ENCODE assay signal across 15 cellular contexts in the genomic region with DNA sequence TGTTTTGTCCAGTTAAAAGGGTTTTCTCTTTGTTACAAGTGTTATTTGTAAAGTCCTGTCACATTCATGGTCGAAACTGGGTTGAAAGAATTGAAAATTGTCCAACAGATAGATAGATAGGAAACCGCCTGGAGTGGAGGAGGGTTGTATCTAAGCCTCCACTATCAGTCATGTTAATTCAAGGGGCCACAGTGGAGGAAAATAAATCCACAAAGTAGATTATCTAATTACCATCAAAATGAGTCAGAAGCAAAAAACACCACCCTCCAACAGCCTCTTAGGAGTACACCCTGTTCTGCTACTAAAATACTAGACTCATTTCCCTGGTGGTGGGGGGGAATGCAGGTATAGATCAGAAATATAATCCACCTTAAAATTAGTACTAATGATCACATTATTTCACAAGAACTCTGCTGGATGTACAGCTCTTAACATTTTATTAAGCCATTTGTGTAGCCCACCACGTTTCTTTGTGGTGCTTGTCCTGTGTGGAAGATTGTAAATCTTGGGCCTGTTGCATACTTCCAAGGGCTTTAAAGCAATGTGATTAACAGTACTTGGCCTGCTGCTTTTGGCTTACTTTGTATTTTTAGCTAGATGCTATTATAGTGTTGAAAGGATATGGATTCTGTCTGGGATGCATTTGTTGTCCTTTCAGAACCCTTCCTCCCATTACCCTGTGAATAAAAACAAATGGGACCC. TPM values are rescaled to one million over a fixed set of nuclear protein-coding genes. Genes with fewer than 3 reads are reported as not detected.
A peak's percentile ranks its signal among the peaks of the same experiment; 100 is the strongest.
DNase-seq lines count a peak whose midpoint lies in the region; ATAC-seq and TF ChIP-seq lines count a peak whose summit lies in the region.
"Had no signal": no experiment of that assay in that cellular context is flagged by ENCODE, and none has a peak within 500 bp of the region (broad histone marks: within the 10 kb centered on the region; RNA-seq: fewer than 3 reads in every experiment).

No MANE protein-coding gene starts in this region.

- H2AK9ac ChIP-seq in IMR-90 (replicated peaks; ENCODE audit: low read depth, low read length, poor library complexity): no peak overlapping the region

- H2AK5ac ChIP-seq in IMR-90 (ENCODE audit: low read depth, low read length): no peak overlapping the region

- H3K27me3 ChIP-seq in GM23338 (ENCODE audit: insufficient read depth): no peaks in the 10 kb centered on the region
- H3K27me3 ChIP-seq in IMR-90 (ENCODE audit: control insufficient read depth, insufficient read depth, low read length): no peaks in the 10 kb centered on the region
- no peaks in the 10 kb centered on the region for H3K27me3 ChIP-seq in osteoblast (ENCODE audit: insufficient read depth, low read length)
- H3K27me3 ChIP-seq: colonic mucosa, testis had no signal

- ATAC-seq in GM23338 (no peak), IMR-90 (ENCODE audit: low read depth) (no peak)
- ATAC-seq: naive thymus-derived CD8-positive, alpha-beta T cell; PC-3 had no signal

- no peaks in the 10 kb centered on the region for H3K9me2 ChIP-seq in GM23338 (ENCODE audit: insufficient read depth)

- intact Hi-C loops in IMR-90 (cut with micrococcal nuclease): no loop called here

- H3K9ac ChIP-seq in IMR-90 (ENCODE audit: low read depth, low read length): no peak overlapping the region

- H3K27me3 Mint-ChIP-seq in GM23338 (ENCODE audit: insufficient read depth, low read depth, poor library complexity): peaks cover 5% of the 10 kb centered on the region
- no peaks in the 10 kb centered on the region for H3K27me3 Mint-ChIP-seq in activated naive CD8-positive, alpha-beta T cell treated with anti-CD3 and anti-CD28 coated beads for 36 hours
- H3K27me3 Mint-ChIP-seq: naive thymus-derived CD8-positive, alpha-beta T cell had no signal

- no peaks in the 10 kb centered on the region for H3K9me3 Mint-ChIP-seq in GM23338
- H3K9me3 Mint-ChIP-seq in activated naive CD8-positive, alpha-beta T cell treated with anti-CD3 and anti-CD28 coated beads for 36 hours: no peaks in the 10 kb centered on the region
- H3K9me3 Mint-ChIP-seq: naive thymus-derived CD8-positive, alpha-beta T cell had no signal

- peaks cover 5% of the 10 kb centered on the region; the same call in 1 of the 2 replicates for H3K9me1 ChIP-seq in IMR-90 (ENCODE audit: insufficient read depth, low read length)

- H3K27ac Mint-ChIP-seq in GM23338: peak overlapping the region; percentile 84
- H3K27ac Mint-ChIP-seq in activated naive CD8-positive, alpha-beta T cell treated with anti-CD3 and anti-CD28 coated beads for 36 hours: peak overlapping the region; percentile 25

- H3K79me2 ChIP-seq in GM23338 (replicated peaks; ENCODE audit: insufficient read depth): no peaks in the 10 kb centered on the region
- no peaks in the 10 kb centered on the region for H3K79me2 ChIP-seq in osteoblast (ENCODE audit: insufficient read depth, low read length)

- no peak overlapping the region for H4K91ac ChIP-seq in IMR-90 (ENCODE audit: insufficient read depth, low read depth, low read length)

- peaks cover 26% of the 10 kb centered on the region; the same call in 1 of the 2 replicates for H3K4me1 ChIP-seq in GM23338 (ENCODE audit: insufficient read depth)
- H3K4me1 ChIP-seq in IMR-90 (ENCODE audit: control insufficient read depth, insufficient read depth, low read length): peaks cover 11% of the 10 kb centered on the region
- peaks cover 34% of the 10 kb centered on the region for H3K4me1 ChIP-seq in osteoblast (ENCODE audit: insufficient read depth, low read length)
- H3K4me1 ChIP-seq: colonic mucosa, testis had no signal

- no peak overlapping the region for H3K23ac ChIP-seq in IMR-90 (ENCODE audit: low read depth, low read length)

- H2BK120ac ChIP-seq in IMR-90 (ENCODE audit: low read depth, low read length): no peak overlapping the region

- CTCF ChIA-PET in IMR-90 (lab: Yijun Ruan, JAX): no interaction called here

- H3F3A ChIP-seq in GM23338 (replicated peaks; ENCODE audit: low read depth): 0 out of 2 replicates have a peak, but pooled peaks cover 4% of the 10 kb centered on the region

- no peak overlapping the region for H3K18ac ChIP-seq in IMR-90 (ENCODE audit: low read depth, low read length)

- TF ChIP-seq CTCF in GM23338 (conservative IDR thresholded peaks at IDR 0.05; ENCODE audit: low read depth in 2 of 2) (no peak), IMR-90 (conservative IDR thresholded peaks at IDR 0.05; ENCODE audit: low read depth, low read length) (no peak), osteoblast (IDR thresholded peaks at IDR 0.05; ENCODE audit: extremely low read depth, low read depth, low read length) (no peak)

- TF ChIP-seq RAD21 in IMR-90 (IDR thresholded peaks at IDR 0.05; ENCODE audit: low read length): no peak

- in situ Hi-C loops in IMR-90 (cut with MboI; ENCODE audit: low sequenced_read_pairs): loop anchor here (25.0 kb wide), 1 partner anchor 844 kb away; no protein-coding TSS in a partner anchor

- no peaks in the 10 kb centered on the region for H3K9me3 ChIP-seq in IMR-90 (ENCODE audit: control insufficient read depth, insufficient read depth, low read length)
- H3K9me3 ChIP-seq in osteoblast (ENCODE audit: low read depth, low read length): no peaks in the 10 kb centered on the region
- H3K9me3 ChIP-seq: colonic mucosa, testis had no signal

- H2BK5ac ChIP-seq in IMR-90 (ENCODE audit: low read depth, low read length, poor library complexity, severe bottlenecking): no peak overlapping the region

- no peak overlapping the region for H4K5ac ChIP-seq in IMR-90 (ENCODE audit: low read depth, low read length)

- H3K36me3 Mint-ChIP-seq in GM23338 (ENCODE audit: low read depth): peaks cover 80% of the 10 kb centered on the region
- peaks cover 4% of the 10 kb centered on the region for H3K36me3 Mint-ChIP-seq in activated naive CD8-positive, alpha-beta T cell treated with anti-CD3 and anti-CD28 coated beads for 36 hours

- WGBS in IMR-90 (ENCODE audit: extremely low coverage in 2 of 2, insufficient read length in 1 of 2), 2 experiments: no CpG with 5 or more reads among the region's 3 CpGs

- DNase-seq in GM23338 (ENCODE audit: low spot score) (no peak), IMR-90 (no peak), osteoblast (ENCODE audit: insufficient read length, low spot score, missing footprints) (no peak), SKM-1 (lab: John Stamatoyannopoulos, UW; ENCODE audit: unreplicated experiment) (no peak), NAMALWA (ENCODE audit: low spot score) (no peak), anterior cingulate cortex (lab: John Stamatoyannopoulos, UW) (no peak)
- DNase-seq in activated naive CD8-positive, alpha-beta T cell treated with anti-CD3 and anti-CD28 coated beads for 36 hours: no peak
- no peak for DNase-seq in effector CD4-positive, alpha-beta T cell
- DNase-seq: colonic mucosa; glutamatergic neuron; naive thymus-derived CD8-positive, alpha-beta T cell; NCI-H187 treated with DMSO at 0.1 percent for 48 hours; NCI-H510A treated with DMSO at 0.1 percent for 48 hours; PC-3; testis had no signal

- H3K27ac ChIP-seq in GM23338 (ENCODE audit: low read depth) (peak overlapping the region; percentile 74), IMR-90 (ENCODE audit: insufficient read depth, low read length) (no peak overlapping the region), osteoblast (ENCODE audit: low read depth, low read length) (peak overlapping the region; percentile 69)
- H3K27ac ChIP-seq: colonic mucosa, testis had no signal

- no peaks in the 10 kb centered on the region; the same call in 1 of the 2 replicates for H4K20me1 ChIP-seq in GM23338 (replicated peaks; ENCODE audit: insufficient read depth)
- H4K20me1 ChIP-seq in IMR-90 (ENCODE audit: insufficient read depth, low read length): no peaks in the 10 kb centered on the region
- peaks cover 4% of the 10 kb centered on the region for H4K20me1 ChIP-seq in osteoblast (ENCODE audit: insufficient read depth, low read length)

- H3K4ac ChIP-seq in IMR-90 (ENCODE audit: low read depth, low read length): no peak overlapping the region

- H3K14ac ChIP-seq in IMR-90 (replicated peaks; ENCODE audit: low read depth, low read length): no peak overlapping the region

- peaks cover 10% of the 10 kb centered on the region for H3K36me3 ChIP-seq in GM23338 (ENCODE audit: insufficient read depth)
- peaks cover 25% of the 10 kb centered on the region for H3K36me3 ChIP-seq in IMR-90 (ENCODE audit: control insufficient read depth, insufficient read depth, low read length)
- H3K36me3 ChIP-seq in osteoblast (ENCODE audit: insufficient read depth, low read length): peaks cover 50% of the 10 kb centered on the region
- H3K36me3 ChIP-seq: colonic mucosa had no signal

- H3K79me1 ChIP-seq in IMR-90 (ENCODE audit: low read depth in 1 of 2, low read length in 2 of 2): peaks cover 2 to 7% of the 10 kb centered on the region in 2 experiments; a peak in 2 of 4 replicates

- no peak overlapping the region for H2BK20ac ChIP-seq in IMR-90 (ENCODE audit: low read depth, low read length)

- H3K4me1 Mint-ChIP-seq in GM23338: peaks cover 33% of the 10 kb centered on the region
- H3K4me1 Mint-ChIP-seq in activated naive CD8-positive, alpha-beta T cell treated with anti-CD3 and anti-CD28 coated beads for 36 hours: peaks cover 5% of the 10 kb centered on the region

- H3K4me2 ChIP-seq in GM23338 (peak overlapping the region; percentile 41), IMR-90 (ENCODE audit: low read depth, low read length) (no peak overlapping the region), osteoblast (ENCODE audit: insufficient read depth, low read length) (peak overlapping the region; percentile 9)

- H2AFZ ChIP-seq in GM23338 (no peak overlapping the region), IMR-90 (replicated peaks; ENCODE audit: low read length, poor library complexity) (no peak overlapping the region), osteoblast (ENCODE audit: low read length) (no peak overlapping the region)

- no peak overlapping the region for H4K8ac ChIP-seq in IMR-90 (ENCODE audit: low read depth in 2 of 2, low read length in 2 of 2)

- H3K4me3 ChIP-seq in GM23338 (no peak overlapping the region), IMR-90 (ENCODE audit: insufficient read depth, low read depth, low read length) (no peak overlapping the region), osteoblast (ENCODE audit: insufficient read depth, low read length) (no peak overlapping the region)
- H3K4me3 ChIP-seq: colonic mucosa, testis had no signal

- peak overlapping the region; percentile 40; the same call in 2 of the 3 replicates for H3K4me3 Mint-ChIP-seq in GM23338
- H3K4me3 Mint-ChIP-seq in activated naive CD8-positive, alpha-beta T cell treated with anti-CD3 and anti-CD28 coated beads for 36 hours: no peak overlapping the region
- H3K4me3 Mint-ChIP-seq: naive thymus-derived CD8-positive, alpha-beta T cell had no signal

- H2BK15ac ChIP-seq in IMR-90 (ENCODE audit: low read depth, low read length): no peak overlapping the region

- TF ChIP-seq POLR2A in IMR-90 (IDR thresholded peaks at IDR 0.05; ENCODE audit: low read depth, low read length): no peak

- POLR2A ChIA-PET in IMR-90 (lab: Charles Lee; ENCODE audit: unreplicated experiment): no interaction called here

- no peak overlapping the region for H3K56ac ChIP-seq in IMR-90 (ENCODE audit: extremely low read depth, insufficient read depth, low read length)

- dilution Hi-C loops in IMR-90 (cut with HindIII; ENCODE audit: low sequenced_read_pairs, unreplicated experiment): no loop called here

- BruUV-seq in IMR-90 (replicated peaks; lab: Mats Ljungman, UMichigan): TSS peak; percentile 68

RNA-seq across cellular contexts. Expression of a gene that starts 26.8 kb away (rescaled TPM):
- total RNA-seq in GM23338 (2014; rRNA removed; shearing (Covaris generic)): 110 and 111 TPM in 2 replicates
- polyA plus RNA-seq in GM23338 (2016; fragmentation: Nextera tagmentation; extraction: Ambion mirVana): 166 and 167 TPM in 2 replicates
- 132 and 147 TPM in 2 replicates for total RNA-seq in IMR-90 (2012; rRNA removed)
- 116 and 149 TPM in 2 replicates for polyA plus RNA-seq in IMR-90 (2012; rRNA removed)
- 44.7 and 152 TPM in 2 replicates for polyA plus RNA-seq in IMR-90 (2012; cell fraction: cytosol; rRNA removed)
- 23.9 and 112 TPM in 2 replicates for polyA plus RNA-seq in IMR-90 (2012; cell fraction: nucleus; rRNA removed; ENCODE audit: low replicate concordance)
- 100 to 1,000 TPM; 192 TPM for total RNA-seq in activated naive CD8-positive, alpha-beta T cell treated with anti-CD3 and anti-CD28 coated beads for 36 hours
- total RNA-seq in osteoblast: 69.8 and 87.5 TPM in 2 replicates

RNA-seq across cellular contexts. Expression of a gene that starts 57.1 kb away (rescaled TPM):
- total RNA-seq in GM23338 (2014; rRNA removed; shearing (Covaris generic)): 44.8 and 48.4 TPM in 2 replicates
- polyA plus RNA-seq in GM23338 (2016; fragmentation: Nextera tagmentation; extraction: Ambion mirVana) (35.3 and 45.3 TPM in 2 replicates), IMR-90 (2012; rRNA removed) (9.4 and 9.7 TPM in 2 replicates)
- total RNA-seq in IMR-90 (2012; rRNA removed) (7.0 and 11.1 TPM in 2 replicates), osteoblast (5.1 and 10.3 TPM in 2 replicates)
- 1.9 and 5.2 TPM in 2 replicates for polyA plus RNA-seq in IMR-90 (2012; cell fraction: cytosol; rRNA removed)
- 1.9 and 14.5 TPM in 2 replicates for polyA plus RNA-seq in IMR-90 (2012; cell fraction: nucleus; rRNA removed; ENCODE audit: low replicate concordance)
- 10 to 100 TPM; 27.5 to 28.1 TPM for total RNA-seq in activated naive CD8-positive, alpha-beta T cell treated with anti-CD3 and anti-CD28 coated beads for 36 hours
